3 cellular contexts compared by ENCODE assay signal in genomic region chr17:49487202-49487601, GRCh38.
TF ChIP-seq lines count a peak whose summit lies in the region.

No MANE protein-coding gene starts in this region.

TF ChIP-seq in A549, 52 proteins besides CTCF, POLR2A, EP300 and RAD21:
- no peak for TF ChIP-seq HEYL (CRISPR knock-in tag; IDR thresholded peaks at IDR 0.05)
- TF ChIP-seq MAFK (IDR thresholded peaks at IDR 0.05; ENCODE audit: partially characterized antibody), result peak; percentile 97
- no peak for TF ChIP-seq ATOH8 (CRISPR knock-in tag; IDR thresholded peaks at IDR 0.05; ENCODE audit: low read depth)
- no peak for TF ChIP-seq RNF2 (IDR thresholded peaks at IDR 0.05; ENCODE audit: borderline replicate concordance, low read depth)
- no peak for TF ChIP-seq KDM1A (IDR thresholded peaks at IDR 0.05; ENCODE audit: low read depth)

TF ChIP-seq in HCT116, 20 proteins besides CTCF, POLR2A, EP300 and RAD21:
- TF ChIP-seq EZH2 (IDR thresholded peaks at IDR 0.05) (no peak), ELF1 (IDR thresholded peaks at IDR 0.05; ENCODE audit: borderline replicate concordance, low read depth) (no peak), ZNF274 (IDR thresholded peaks at IDR 0.05; ENCODE audit: low read depth, low read length) (no peak)

TF ChIP-seq in K562, 482 proteins besides CTCF, POLR2A, EP300 and RAD21:
- TF ChIP-seq MAFF (IDR thresholded peaks at IDR 0.05; ENCODE audit: low read length) (peak; percentile 32; the same call in 1 of the 2 replicates), SRSF7 (optimal IDR thresholded peaks at IDR 0.05; ENCODE audit: low read depth, low read length) (no peak), C11orf30 (IDR thresholded peaks at IDR 0.05; ENCODE audit: low read depth) (peak; percentile 78), MAFK (IDR thresholded peaks at IDR 0.05; ENCODE audit: low read length) (peak; percentile 69), ZNF143 (CRISPR knock-in tag; IDR thresholded peaks at IDR 0.05) (no peak), ZFPM2 (CRISPR knock-in tag; IDR thresholded peaks at IDR 0.05) (no peak), LARP7 (IDR thresholded peaks at IDR 0.05) (no peak), ZNF609 (CRISPR knock-in tag; IDR thresholded peaks at IDR 0.05; ENCODE audit: borderline replicate concordance) (no peak), NKRF (IDR thresholded peaks at IDR 0.05; ENCODE audit: borderline replicate concordance) (no peak), ZNF316 (IDR thresholded peaks at IDR 0.05) (peak; percentile 81), ZC3H4 (CRISPR knock-in tag; IDR thresholded peaks at IDR 0.05; ENCODE audit: borderline replicate concordance) (no peak), CBX5 (IDR thresholded peaks at IDR 0.05; ENCODE audit: borderline replicate concordance, low read depth) (no peak), MAFG (tag; conservative IDR thresholded peaks at IDR 0.05) (peak; percentile 69), MLX (CRISPR knock-in tag; conservative IDR thresholded peaks at IDR 0.05) (no peak), IFI16 (CRISPR knock-in tag; IDR thresholded peaks at IDR 0.05) (no peak)
